36 cellular contexts compared by ENCODE assay signal in genomic region chr18:37375181-37375580, GRCh38.
"Had no signal": no experiment of that assay in that cellular context is flagged by ENCODE, and none has a peak within 500 bp of the region (broad histone marks: within the 10 kb centered on the region; RNA-seq: fewer than 3 reads in every experiment).

No MANE protein-coding gene starts in this region.

- H3K9me3 ChIP-seq: adrenal gland, body of pancreas, breast epithelium had no signal

- H3K9me3 Mint-ChIP-seq: activated B cell treated with CpG ODN at 0.5 μM for 24 hours; activated CD4-positive, alpha-beta memory T cell treated with anti-CD3 and anti-CD28 coated beads for 36 hours; activated CD4-positive, alpha-beta T cell treated with anti-CD3 and anti-CD28 coated beads, Interleukin-2, amount 10 ng/mL, durations not matched to agents 24 days and 14 days; activated CD8-positive, alpha-beta T cell treated with anti-CD3 and anti-CD28 coated beads for 36 hours; activated naive CD4-positive, alpha-beta T cell treated with anti-CD3 and anti-CD28 coated beads for 36 hours; activated naive CD4-positive, alpha-beta T cell treated with anti-CD3 and anti-CD28 coated beads, Interleukin-2, amount 50 U/mL, for 72 hours; activated naive CD8-positive, alpha-beta T cell treated with anti-CD3 and anti-CD28 coated beads for 36 hours; activated T-cell treated with anti-CD3 and anti-CD28 coated beads, Interleukin-2, amount 50 U/mL, for 4 hours; activated T-cell treated with anti-CD3 and anti-CD28 coated beads, Interleukin-2, amount 50 U/mL, for 72 hours; activated T-helper 1 cell treated with anti-CD3 and anti-CD28 coated beads, Interleukin-12 subunit alpha, Interleukin-12 subunit beta, Interleukin-2, Interleukin-4 antibody, amounts not matched to agents 30 ng/mL and 10 ng/mL and 1 ng/mL, durations not matched to agents 14 hours and 24 hours and 36 hours; activated T-helper 17 cell treated with anti-CD3 and anti-CD28 coated beads, Interleukin-2, amount 50 U/mL, for 72 hours; T-helper 1 cell treated with Interleukin-12 subunit alpha and Interleukin-12 subunit beta and Interleukin-4 antibody, amounts not matched to agents 30 μg/mL and 1 μg/mL, for 36 hours; T-helper 2 cell treated with Interferon-gamma antibody and Interleukin-4, amounts not matched to agents 5 μg/mL and 100 μg/mL, for 36 hours had no signal

- FAIRE-seq: astrocyte, TTC549 had no signal

- H3K36me3 Mint-ChIP-seq: activated CD4-positive, alpha-beta memory T cell treated with anti-CD3 and anti-CD28 coated beads for 36 hours; activated naive CD4-positive, alpha-beta T cell treated with anti-CD3 and anti-CD28 coated beads, Interleukin-2, amount 50 U/mL, for 72 hours; activated naive CD8-positive, alpha-beta T cell treated with anti-CD3 and anti-CD28 coated beads for 36 hours had no signal

- H3K27me3 Mint-ChIP-seq: activated CD4-positive, alpha-beta T cell treated with anti-CD3 and anti-CD28 coated beads, Interleukin-2, amount 10 ng/mL, durations not matched to agents 24 days and 14 days; activated CD8-positive, alpha-beta T cell treated with anti-CD3 and anti-CD28 coated beads for 36 hours had no signal

- DNase-seq: activated B cell treated with CpG ODN at 0.5 μM for 24 hours; activated CD4-positive, alpha-beta memory T cell treated with anti-CD3 and anti-CD28 coated beads for 36 hours; activated CD4-positive, alpha-beta T cell treated with anti-CD3 and anti-CD28 coated beads for 4 hours; activated CD4-positive, alpha-beta T cell treated with anti-CD3 and anti-CD28 coated beads, Interleukin-2, amount 10 ng/mL, durations not matched to agents 24 days and 14 days; activated CD4-positive, alpha-beta T cell treated with anti-CD3 and anti-CD28 coated beads, Interleukin-2, amount 50 U/mL, for 1 hour; activated CD4-positive, alpha-beta T cell treated with anti-CD3 and anti-CD28 coated beads, Interleukin-2, amount 50 U/mL, for 4 hours; activated CD4-positive, CD25-positive, alpha-beta regulatory T cell treated with anti-CD3 and anti-CD28 coated beads, Interleukin-2, amount 50 U/mL, for 72 hours; activated CD8-positive, alpha-beta memory T cell treated with anti-CD3 and anti-CD28 coated beads, Interleukin-2, amount 50 U/mL, for 4 hours; activated CD8-positive, alpha-beta T cell treated with anti-CD3 and anti-CD28 coated beads for 36 hours; activated effector memory CD4-positive, alpha-beta T cell treated with anti-CD3 and anti-CD28 coated beads, Interleukin-2, amount 50 U/mL, for 16 hours; activated gamma-delta T cell treated with Interleukin-2 at 50 U/mL for 16 hours; activated naive CD4-positive, alpha-beta T cell; activated naive CD4-positive, alpha-beta T cell treated with anti-CD3 and anti-CD28 coated beads for 36 hours; activated naive CD4-positive, alpha-beta T cell treated with anti-CD3 and anti-CD28 coated beads, Interleukin-2, amount 50 U/mL, for 16 hours; activated naive CD8-positive, alpha-beta T cell treated with anti-CD3 and anti-CD28 coated beads for 36 hours; activated T-cell treated with anti-CD3 and anti-CD28 coated beads for 4 hours; activated T-cell treated with anti-CD3 and anti-CD28 coated beads, Interleukin-2, amount 50 U/mL, for 1 hour; activated T-cell treated with anti-CD3 and anti-CD28 coated beads, Interleukin-2, amount 50 U/mL, for 4 hours; activated T-cell treated with anti-CD3 and anti-CD28 coated beads, Interleukin-2, amount 50 U/mL, for 72 hours; adrenal gland; amniotic stem cell; aorta; body of pancreas; brain microvascular endothelial cell; central memory CD4-positive, alpha-beta T cell; T-helper 2 cell; T-helper 9 cell had no signal

- H3K27ac ChIP-seq: adrenal gland, body of pancreas, brain microvascular endothelial cell, breast epithelium, VCaP had no signal

- H3K4me3 Mint-ChIP-seq: activated B cell treated with CpG ODN at 0.5 μM for 24 hours; activated CD4-positive, alpha-beta memory T cell treated with anti-CD3 and anti-CD28 coated beads for 36 hours; activated CD4-positive, alpha-beta T cell treated with anti-CD3 and anti-CD28 coated beads, Interleukin-2, amount 10 ng/mL, durations not matched to agents 24 days and 14 days; activated CD8-positive, alpha-beta T cell treated with anti-CD3 and anti-CD28 coated beads for 36 hours; activated naive CD4-positive, alpha-beta T cell treated with anti-CD3 and anti-CD28 coated beads for 36 hours; activated naive CD8-positive, alpha-beta T cell treated with anti-CD3 and anti-CD28 coated beads for 36 hours; activated T-cell treated with anti-CD3 and anti-CD28 coated beads, Interleukin-2, amount 50 U/mL, for 4 hours; activated T-cell treated with anti-CD3 and anti-CD28 coated beads, Interleukin-2, amount 50 U/mL, for 72 hours; activated T-helper 1 cell treated with anti-CD3 and anti-CD28 coated beads, Interleukin-12 subunit alpha, Interleukin-12 subunit beta, Interleukin-2, Interleukin-4 antibody, amounts not matched to agents 30 ng/mL and 10 ng/mL and 1 ng/mL, durations not matched to agents 14 hours and 24 hours and 36 hours; activated T-helper 17 cell treated with anti-CD3 and anti-CD28 coated beads, Interleukin-2, amount 50 U/mL, for 72 hours; T-helper 1 cell treated with Interleukin-12 subunit alpha and Interleukin-12 subunit beta and Interleukin-4 antibody, amounts not matched to agents 30 μg/mL and 1 μg/mL, for 36 hours; T-helper 2 cell treated with Interferon-gamma antibody and Interleukin-4, amounts not matched to agents 5 μg/mL and 100 μg/mL, for 36 hours had no signal

- H3K4me1 ChIP-seq: adrenal gland, body of pancreas, breast epithelium had no signal

- H3K4me1 Mint-ChIP-seq: activated B cell treated with CpG ODN at 0.5 μM for 24 hours; activated CD4-positive, alpha-beta T cell treated with anti-CD3 and anti-CD28 coated beads, Interleukin-2, amount 10 ng/mL, durations not matched to agents 24 days and 14 days; activated naive CD8-positive, alpha-beta T cell treated with anti-CD3 and anti-CD28 coated beads for 36 hours had no signal

- H3K36me3 ChIP-seq: adrenal gland, brain microvascular endothelial cell, breast epithelium had no signal

- H3K27me3 ChIP-seq: adrenal gland, body of pancreas, brain microvascular endothelial cell, breast epithelium had no signal

- H3K27ac Mint-ChIP-seq: activated B cell treated with CpG ODN at 0.5 μM for 24 hours; activated CD4-positive, alpha-beta memory T cell treated with anti-CD3 and anti-CD28 coated beads for 36 hours; activated CD4-positive, alpha-beta T cell treated with anti-CD3 and anti-CD28 coated beads, Interleukin-2, amount 10 ng/mL, durations not matched to agents 24 days and 14 days; activated CD8-positive, alpha-beta T cell treated with anti-CD3 and anti-CD28 coated beads for 36 hours; activated naive CD4-positive, alpha-beta T cell treated with anti-CD3 and anti-CD28 coated beads for 36 hours; activated naive CD4-positive, alpha-beta T cell treated with anti-CD3 and anti-CD28 coated beads, Interleukin-2, amount 50 U/mL, for 72 hours; activated naive CD8-positive, alpha-beta T cell treated with anti-CD3 and anti-CD28 coated beads for 36 hours; activated T-cell treated with anti-CD3 and anti-CD28 coated beads, Interleukin-2, amount 50 U/mL, for 72 hours; activated T-helper 1 cell treated with anti-CD3 and anti-CD28 coated beads, Interleukin-12 subunit alpha, Interleukin-12 subunit beta, Interleukin-2, Interleukin-4 antibody, amounts not matched to agents 30 ng/mL and 10 ng/mL and 1 ng/mL, durations not matched to agents 14 hours and 24 hours and 36 hours; activated T-helper 17 cell treated with anti-CD3 and anti-CD28 coated beads, Interleukin-2, amount 50 U/mL, for 72 hours; T-helper 1 cell treated with Interleukin-12 subunit alpha and Interleukin-12 subunit beta and Interleukin-4 antibody, amounts not matched to agents 30 μg/mL and 1 μg/mL, for 36 hours; T-helper 2 cell treated with Interferon-gamma antibody and Interleukin-4, amounts not matched to agents 5 μg/mL and 100 μg/mL, for 36 hours had no signal

- H3K4me3 ChIP-seq: adrenal gland, body of pancreas, breast epithelium had no signal
